ENCODE assay signal across 21 cellular contexts in the genomic region with DNA sequence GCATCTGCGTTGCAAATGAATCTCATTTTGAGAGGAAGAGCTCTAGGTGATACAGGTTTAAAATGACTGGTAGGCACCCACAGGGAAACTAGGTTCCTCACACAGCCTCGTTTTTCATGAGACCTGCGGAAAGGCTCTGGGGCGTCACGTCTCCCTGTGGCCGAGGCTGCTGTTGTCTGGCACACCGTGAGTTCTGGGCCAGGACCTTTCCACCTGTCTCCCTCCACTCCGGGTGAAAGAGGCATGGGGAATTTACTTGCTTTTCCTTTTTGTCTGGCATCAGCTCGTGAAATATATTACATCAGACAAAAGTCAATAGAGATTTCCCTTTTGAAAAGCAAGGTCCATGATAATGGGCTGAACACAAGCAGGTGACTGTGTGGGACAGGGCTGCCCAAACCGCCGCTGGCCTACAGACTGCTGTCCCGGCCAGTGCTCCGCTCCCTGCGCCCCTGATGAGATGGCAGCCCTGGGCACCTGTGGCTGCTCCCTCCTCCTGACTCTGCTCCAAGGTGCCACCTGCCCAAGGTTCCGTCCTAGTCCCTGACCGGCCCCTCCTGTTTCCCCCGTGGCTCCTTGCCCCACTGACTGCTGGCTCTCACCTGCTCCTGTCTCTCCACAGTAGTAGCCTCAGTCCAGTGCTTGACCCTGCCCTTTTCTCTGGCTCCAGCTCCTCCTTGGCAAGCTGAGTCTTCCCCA.
DNase-seq lines count a peak whose midpoint lies in the region; ATAC-seq and TF ChIP-seq lines count a peak whose summit lies in the region.
"Had no signal": no experiment of that assay in that cellular context is flagged by ENCODE, and none has a peak within 500 bp of the region (broad histone marks: within the 10 kb centered on the region; RNA-seq: fewer than 3 reads in every experiment).

No MANE protein-coding gene starts in this region.

- ATAC-seq in left ventricle myocardium superior: peak; percentile 25
- no peak for ATAC-seq in Right ventricle myocardium inferior
- no peak for ATAC-seq in GM19035 (IDR thresholded peaks at IDR 0.05; ENCODE audit: unreplicated experiment)
- ATAC-seq: activated naive CD8-positive, alpha-beta T cell treated with anti-CD3 and anti-CD28 coated beads, Interleukin-2, amount 50 U/mL, for 24 hours had no signal

- H3K27me3 ChIP-seq in thyroid gland (no peaks in the 10 kb centered on the region), neural progenitor cell (no peaks in the 10 kb centered on the region)
- H3K27me3 ChIP-seq: breast epithelium had no signal

- TF ChIP-seq CTCF in osteocyte (IDR thresholded peaks at IDR 0.05): no peak
- no peak for TF ChIP-seq CTCF in thyroid gland (IDR thresholded peaks at IDR 0.05)
- no peak for TF ChIP-seq CTCF in neural progenitor cell (IDR thresholded peaks at IDR 0.05)

- no peak overlapping the region for H2AFZ ChIP-seq in neural progenitor cell (replicated peaks)
- H2AFZ ChIP-seq: PC-9 had no signal

- H3K4me1 Mint-ChIP-seq in osteocyte (ENCODE audit: unreplicated experiment) (peaks cover 1% of the 10 kb centered on the region), neural progenitor cell (peaks cover 8% of the 10 kb centered on the region)

- H3K9ac ChIP-seq in neural progenitor cell: no peak overlapping the region

- 94 to 95% methylated on average over 17 of the region's 17 CpGs for WGBS in thyroid gland, 2 donors

- H3F3A ChIP-seq in neural progenitor cell (ENCODE audit: low read depth): no peaks in the 10 kb centered on the region

- H3K36me3 Mint-ChIP-seq in osteocyte (ENCODE audit: unreplicated experiment) (no peaks in the 10 kb centered on the region), neural progenitor cell (peaks cover 12% of the 10 kb centered on the region)

- intact Hi-C loops in left ventricle myocardium superior (cut with micrococcal nuclease): no loop called here
- intact Hi-C loops in Right ventricle myocardium inferior (cut with DNase I): no loop called here
- intact Hi-C loops in thyroid gland (cut with DNase I): no loop called here

- H3K4me2 ChIP-seq in neural progenitor cell: no peak overlapping the region
- H3K4me2 ChIP-seq: PC-9 had no signal

- H3K4me3 ChIP-seq in thyroid gland (replicated peaks in 1 of 3): no peak overlapping the region
- no peak overlapping the region for H3K4me3 ChIP-seq in neural progenitor cell
- H3K4me3 ChIP-seq: breast epithelium, PC-9, SK-N-MC had no signal

- H3K9me3 ChIP-seq in thyroid gland: no peaks in the 10 kb centered on the region
- H3K9me3 ChIP-seq in neural progenitor cell (ENCODE audit: low read depth): no peaks in the 10 kb centered on the region
- H3K9me3 ChIP-seq: breast epithelium had no signal

- H3K27ac ChIP-seq in thyroid gland: no peak overlapping the region
- no peak overlapping the region for H3K27ac ChIP-seq in neural progenitor cell
- H3K27ac ChIP-seq: breast epithelium, epithelial cell of prostate, PC-9, SK-N-MC had no signal

- no peaks in the 10 kb centered on the region for H3K36me3 ChIP-seq in thyroid gland
- no peaks in the 10 kb centered on the region for H3K36me3 ChIP-seq in neural progenitor cell
- H3K36me3 ChIP-seq: breast epithelium had no signal

- H3K27ac Mint-ChIP-seq in osteocyte (ENCODE audit: unreplicated experiment) (no peak overlapping the region), neural progenitor cell (no peak overlapping the region)
- H3K27ac Mint-ChIP-seq: activated naive CD8-positive, alpha-beta T cell treated with anti-CD3 and anti-CD28 coated beads, Interleukin-2, amount 50 U/mL, for 24 hours; CD4-positive, CD25-positive, alpha-beta regulatory T cell; T-helper 2 cell treated with Interferon-gamma antibody and Interleukin-4, amounts not matched to agents 5 μg/mL and 100 μg/mL, for 36 hours had no signal

- H4K20me1 ChIP-seq in neural progenitor cell (ENCODE audit: low read depth): no peaks in the 10 kb centered on the region

- H3K4me3 Mint-ChIP-seq in osteocyte (ENCODE audit: unreplicated experiment) (no peak overlapping the region), neural progenitor cell (no peak overlapping the region)
- H3K4me3 Mint-ChIP-seq: activated naive CD8-positive, alpha-beta T cell treated with anti-CD3 and anti-CD28 coated beads, Interleukin-2, amount 50 U/mL, for 24 hours; CD4-positive, CD25-positive, alpha-beta regulatory T cell; T-helper 2 cell treated with Interferon-gamma antibody and Interleukin-4, amounts not matched to agents 5 μg/mL and 100 μg/mL, for 36 hours had no signal

- H3K9me3 Mint-ChIP-seq in osteocyte (ENCODE audit: unreplicated experiment) (peaks cover 6% of the 10 kb centered on the region), neural progenitor cell (peaks cover 2% of the 10 kb centered on the region)
- H3K9me3 Mint-ChIP-seq: activated naive CD8-positive, alpha-beta T cell treated with anti-CD3 and anti-CD28 coated beads, Interleukin-2, amount 50 U/mL, for 24 hours; T-helper 2 cell treated with Interferon-gamma antibody and Interleukin-4, amounts not matched to agents 5 μg/mL and 100 μg/mL, for 36 hours had no signal

- no peaks in the 10 kb centered on the region for H3K27me3 Mint-ChIP-seq in osteocyte (ENCODE audit: unreplicated experiment)
- peaks cover 14% of the 10 kb centered on the region for H3K27me3 Mint-ChIP-seq in neural progenitor cell (ENCODE audit: insufficient read depth, low read depth)
- H3K27me3 Mint-ChIP-seq: activated naive CD8-positive, alpha-beta T cell treated with anti-CD3 and anti-CD28 coated beads, Interleukin-2, amount 50 U/mL, for 24 hours; CD4-positive, CD25-positive, alpha-beta regulatory T cell had no signal

- DNase-seq in left ventricle myocardium superior (no peak), Right ventricle myocardium inferior (ENCODE audit: missing footprints) (no peak), islet precursor cell (peak; percentile 29), osteocyte (ENCODE audit: extremely low spot score, unreplicated experiment) (peak; percentile 57), thyroid gland (no peak), neural progenitor cell (ENCODE audit: low spot score) (no peak)
- DNase-seq: activated naive CD8-positive, alpha-beta T cell treated with anti-CD3 and anti-CD28 coated beads, Interleukin-2, amount 50 U/mL, for 24 hours; CD4-positive, CD25-positive, alpha-beta regulatory T cell; dermis blood vessel endothelial cell; foreskin fibroblast; hippocampal formation; NCI-H1417 treated with DMSO at 0.1 percent for 48 hours; NCI-H748 treated with DMSO at 0.1 percent for 48 hours; nucleus accumbens; PC-9; stimulated activated CD4-positive, alpha-beta T cell treated with anti-CD3 and anti-CD28 coated beads, Interleukin-4, amount 100 ng/mL, for 1 hour had no signal

- no peaks in the 10 kb centered on the region for H3K79me2 ChIP-seq in neural progenitor cell (ENCODE audit: low read depth)

- H3K4me1 ChIP-seq in thyroid gland (no peaks in the 10 kb centered on the region), neural progenitor cell (no peaks in the 10 kb centered on the region)
- H3K4me1 ChIP-seq: breast epithelium had no signal

- no peak for TF ChIP-seq POLR2A in thyroid gland (IDR thresholded peaks at IDR 0.05)

Comparison
In these comparisons a context has a peak if more than half of its experiments do, and no peak if none do; other contexts are left out.
1. DNase-seq: peak in islet precursor cell (single experiment) and osteocyte (single experiment); none in left ventricle myocardium superior (single experiment), Right ventricle myocardium inferior (single experiment), thyroid gland (0 of 2) and neural progenitor cell (single experiment).